In the genomic region with DNA sequence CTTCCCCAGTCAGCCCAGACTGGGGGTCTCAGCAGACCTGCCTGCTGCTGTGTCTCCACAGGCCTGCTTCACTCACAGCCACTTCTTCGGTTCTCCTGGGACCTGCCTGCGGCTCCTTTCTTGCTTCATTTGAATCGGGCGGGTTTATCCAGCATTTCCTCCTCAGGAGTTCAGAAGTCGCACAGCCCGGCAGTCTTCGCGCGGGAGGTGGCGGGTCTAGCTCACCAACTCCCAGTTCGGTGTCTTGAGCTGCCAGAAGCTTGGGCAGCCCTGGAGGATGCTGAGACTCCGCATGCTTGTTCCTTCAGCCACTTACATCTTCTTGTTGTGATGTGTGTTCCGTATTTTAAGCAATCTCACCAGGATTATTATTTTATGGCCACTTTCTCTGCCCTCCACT, we compare ENCODE assay signal across 36 cellular contexts. TPM values are rescaled to one million over a fixed set of nuclear protein-coding genes. Genes with fewer than 3 reads are reported as not detected.
"Had no signal": no experiment of that assay in that cellular context is flagged by ENCODE, and none has a peak within 500 bp of the region (broad histone marks: within the 10 kb centered on the region; RNA-seq: fewer than 3 reads in every experiment).

No MANE protein-coding gene starts in this region.

- H3K27me3 ChIP-seq: adrenal gland, body of pancreas, brain microvascular endothelial cell, breast epithelium had no signal

- H3K4me3 ChIP-seq: adrenal gland, body of pancreas, breast epithelium had no signal

- H3K27me3 Mint-ChIP-seq: activated B cell treated with CpG ODN at 0.5 μM for 24 hours; activated CD4-positive, alpha-beta memory T cell treated with anti-CD3 and anti-CD28 coated beads for 36 hours; activated CD4-positive, alpha-beta T cell treated with anti-CD3 and anti-CD28 coated beads, Interleukin-2, amount 10 ng/mL, durations not matched to agents 24 days and 14 days; activated CD8-positive, alpha-beta T cell treated with anti-CD3 and anti-CD28 coated beads for 36 hours; activated naive CD8-positive, alpha-beta T cell treated with anti-CD3 and anti-CD28 coated beads for 36 hours; activated T-helper 17 cell treated with anti-CD3 and anti-CD28 coated beads, Interleukin-2, amount 50 U/mL, for 72 hours had no signal

- H3K27ac Mint-ChIP-seq: activated B cell treated with CpG ODN at 0.5 μM for 24 hours; activated CD4-positive, alpha-beta memory T cell treated with anti-CD3 and anti-CD28 coated beads for 36 hours; activated CD4-positive, alpha-beta T cell treated with anti-CD3 and anti-CD28 coated beads, Interleukin-2, amount 10 ng/mL, durations not matched to agents 24 days and 14 days; activated CD8-positive, alpha-beta T cell treated with anti-CD3 and anti-CD28 coated beads for 36 hours; activated naive CD4-positive, alpha-beta T cell treated with anti-CD3 and anti-CD28 coated beads for 36 hours; activated naive CD4-positive, alpha-beta T cell treated with anti-CD3 and anti-CD28 coated beads, Interleukin-2, amount 50 U/mL, for 72 hours; activated naive CD8-positive, alpha-beta T cell treated with anti-CD3 and anti-CD28 coated beads for 36 hours; activated T-cell treated with anti-CD3 and anti-CD28 coated beads, Interleukin-2, amount 50 U/mL, for 72 hours; activated T-helper 1 cell treated with anti-CD3 and anti-CD28 coated beads, Interleukin-12 subunit alpha, Interleukin-12 subunit beta, Interleukin-2, Interleukin-4 antibody, amounts not matched to agents 30 ng/mL and 10 ng/mL and 1 ng/mL, durations not matched to agents 14 hours and 24 hours and 36 hours; activated T-helper 17 cell treated with anti-CD3 and anti-CD28 coated beads, Interleukin-2, amount 50 U/mL, for 72 hours; T-helper 1 cell treated with Interleukin-12 subunit alpha and Interleukin-12 subunit beta and Interleukin-4 antibody, amounts not matched to agents 30 μg/mL and 1 μg/mL, for 36 hours; T-helper 2 cell treated with Interferon-gamma antibody and Interleukin-4, amounts not matched to agents 5 μg/mL and 100 μg/mL, for 36 hours had no signal

- DNase-seq: activated B cell treated with CpG ODN at 0.5 μM for 24 hours; activated CD4-positive, alpha-beta memory T cell treated with anti-CD3 and anti-CD28 coated beads for 36 hours; activated CD4-positive, alpha-beta T cell treated with anti-CD3 and anti-CD28 coated beads for 4 hours; activated CD4-positive, alpha-beta T cell treated with anti-CD3 and anti-CD28 coated beads, Interleukin-2, amount 10 ng/mL, durations not matched to agents 24 days and 14 days; activated CD4-positive, alpha-beta T cell treated with anti-CD3 and anti-CD28 coated beads, Interleukin-2, amount 50 U/mL, for 1 hour; activated CD4-positive, alpha-beta T cell treated with anti-CD3 and anti-CD28 coated beads, Interleukin-2, amount 50 U/mL, for 4 hours; activated CD4-positive, CD25-positive, alpha-beta regulatory T cell treated with anti-CD3 and anti-CD28 coated beads, Interleukin-2, amount 50 U/mL, for 72 hours; activated CD8-positive, alpha-beta memory T cell treated with anti-CD3 and anti-CD28 coated beads, Interleukin-2, amount 50 U/mL, for 4 hours; activated CD8-positive, alpha-beta T cell treated with anti-CD3 and anti-CD28 coated beads for 36 hours; activated effector memory CD4-positive, alpha-beta T cell treated with anti-CD3 and anti-CD28 coated beads, Interleukin-2, amount 50 U/mL, for 16 hours; activated gamma-delta T cell treated with Interleukin-2 at 50 U/mL for 16 hours; activated naive CD4-positive, alpha-beta T cell; activated naive CD4-positive, alpha-beta T cell treated with anti-CD3 and anti-CD28 coated beads for 36 hours; activated naive CD4-positive, alpha-beta T cell treated with anti-CD3 and anti-CD28 coated beads, Interleukin-2, amount 50 U/mL, for 16 hours; activated naive CD8-positive, alpha-beta T cell treated with anti-CD3 and anti-CD28 coated beads for 36 hours; activated T-cell treated with anti-CD3 and anti-CD28 coated beads for 4 hours; activated T-cell treated with anti-CD3 and anti-CD28 coated beads, Interleukin-2, amount 50 U/mL, for 1 hour; activated T-cell treated with anti-CD3 and anti-CD28 coated beads, Interleukin-2, amount 50 U/mL, for 4 hours; activated T-cell treated with anti-CD3 and anti-CD28 coated beads, Interleukin-2, amount 50 U/mL, for 72 hours; adrenal gland; amniotic stem cell; aorta; body of pancreas; brain microvascular endothelial cell; central memory CD4-positive, alpha-beta T cell; T-helper 2 cell; T-helper 9 cell had no signal

- H3K4me1 Mint-ChIP-seq: activated B cell treated with CpG ODN at 0.5 μM for 24 hours had no signal

- H3K4me3 Mint-ChIP-seq: activated B cell treated with CpG ODN at 0.5 μM for 24 hours; activated CD4-positive, alpha-beta memory T cell treated with anti-CD3 and anti-CD28 coated beads for 36 hours; activated CD4-positive, alpha-beta T cell treated with anti-CD3 and anti-CD28 coated beads, Interleukin-2, amount 10 ng/mL, durations not matched to agents 24 days and 14 days; activated CD8-positive, alpha-beta T cell treated with anti-CD3 and anti-CD28 coated beads for 36 hours; activated naive CD4-positive, alpha-beta T cell treated with anti-CD3 and anti-CD28 coated beads for 36 hours; activated naive CD8-positive, alpha-beta T cell treated with anti-CD3 and anti-CD28 coated beads for 36 hours; activated T-cell treated with anti-CD3 and anti-CD28 coated beads, Interleukin-2, amount 50 U/mL, for 4 hours; activated T-cell treated with anti-CD3 and anti-CD28 coated beads, Interleukin-2, amount 50 U/mL, for 72 hours; activated T-helper 1 cell treated with anti-CD3 and anti-CD28 coated beads, Interleukin-12 subunit alpha, Interleukin-12 subunit beta, Interleukin-2, Interleukin-4 antibody, amounts not matched to agents 30 ng/mL and 10 ng/mL and 1 ng/mL, durations not matched to agents 14 hours and 24 hours and 36 hours; activated T-helper 17 cell treated with anti-CD3 and anti-CD28 coated beads, Interleukin-2, amount 50 U/mL, for 72 hours; T-helper 1 cell treated with Interleukin-12 subunit alpha and Interleukin-12 subunit beta and Interleukin-4 antibody, amounts not matched to agents 30 μg/mL and 1 μg/mL, for 36 hours; T-helper 2 cell treated with Interferon-gamma antibody and Interleukin-4, amounts not matched to agents 5 μg/mL and 100 μg/mL, for 36 hours had no signal

- H3K9me3 Mint-ChIP-seq: activated B cell treated with CpG ODN at 0.5 μM for 24 hours; activated CD4-positive, alpha-beta memory T cell treated with anti-CD3 and anti-CD28 coated beads for 36 hours; activated CD4-positive, alpha-beta T cell treated with anti-CD3 and anti-CD28 coated beads, Interleukin-2, amount 10 ng/mL, durations not matched to agents 24 days and 14 days; activated CD8-positive, alpha-beta T cell treated with anti-CD3 and anti-CD28 coated beads for 36 hours; activated naive CD4-positive, alpha-beta T cell treated with anti-CD3 and anti-CD28 coated beads for 36 hours; activated naive CD4-positive, alpha-beta T cell treated with anti-CD3 and anti-CD28 coated beads, Interleukin-2, amount 50 U/mL, for 72 hours; activated T-cell treated with anti-CD3 and anti-CD28 coated beads, Interleukin-2, amount 50 U/mL, for 4 hours; activated T-helper 1 cell treated with anti-CD3 and anti-CD28 coated beads, Interleukin-12 subunit alpha, Interleukin-12 subunit beta, Interleukin-2, Interleukin-4 antibody, amounts not matched to agents 30 ng/mL and 10 ng/mL and 1 ng/mL, durations not matched to agents 14 hours and 24 hours and 36 hours; activated T-helper 17 cell treated with anti-CD3 and anti-CD28 coated beads, Interleukin-2, amount 50 U/mL, for 72 hours; T-helper 1 cell treated with Interleukin-12 subunit alpha and Interleukin-12 subunit beta and Interleukin-4 antibody, amounts not matched to agents 30 μg/mL and 1 μg/mL, for 36 hours; T-helper 2 cell treated with Interferon-gamma antibody and Interleukin-4, amounts not matched to agents 5 μg/mL and 100 μg/mL, for 36 hours had no signal

- H3K9me3 ChIP-seq: adrenal gland, body of pancreas, breast epithelium had no signal

- H3K36me3 ChIP-seq: breast epithelium had no signal

- H3K27ac ChIP-seq: adrenal gland, body of pancreas, brain microvascular endothelial cell, breast epithelium, VCaP had no signal

- ATAC-seq: activated CD8-positive, alpha-beta T cell treated with anti-CD3 and anti-CD28 coated beads for 36 hours; activated naive CD4-positive, alpha-beta T cell treated with anti-CD3 and anti-CD28 coated beads, Interleukin-2, amount 50 U/mL, for 72 hours; activated T-cell treated with anti-CD3 and anti-CD28 coated beads, Interleukin-2, amount 50 U/mL, for 4 hours; activated T-cell treated with anti-CD3 and anti-CD28 coated beads, Interleukin-2, amount 50 U/mL, for 72 hours; activated T-helper 17 cell treated with anti-CD3 and anti-CD28 coated beads, Interleukin-2, amount 50 U/mL, for 72 hours; body of pancreas had no signal

- H3K4me1 ChIP-seq: adrenal gland, body of pancreas, breast epithelium had no signal

RNA-seq across cellular contexts. Expression of gene GAL3ST2, which starts 31.3 kb away (rescaled TPM):
- total RNA-seq: activated B cell treated with CpG ODN at 0.5 μM for 24 hours; activated naive CD4-positive, alpha-beta T cell treated with anti-CD3 and anti-CD28 coated beads for 36 hours; aorta; astrocyte; body of pancreas; cardiac septum had no signal
- polyA plus RNA-seq: aorta had no signal
